Comparison of ENCODE assay signal across 1 cellular context in the genomic region with DNA sequence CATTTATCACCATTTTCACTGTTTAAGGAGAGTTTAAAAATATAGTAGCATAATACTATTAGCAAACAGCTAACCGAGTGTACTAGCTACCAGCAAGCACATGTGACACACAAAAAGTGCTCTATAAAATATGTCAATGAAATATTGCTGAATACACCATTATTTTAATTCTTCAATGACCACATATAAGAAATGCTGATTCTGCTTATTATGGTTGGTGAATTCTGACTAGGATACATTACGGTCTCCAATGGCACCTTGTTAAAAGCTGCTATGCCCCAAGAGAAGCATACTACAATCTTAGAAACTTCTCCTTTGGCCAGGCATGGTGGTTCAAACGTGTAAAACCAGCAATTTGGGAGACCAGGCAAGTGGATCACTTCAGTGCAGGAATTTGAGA.
TF ChIP-seq lines count a peak whose summit lies in the region.

No MANE protein-coding gene starts in this region.

TF ChIP-seq in H1, 55 proteins besides CTCF, POLR2A, EP300 and RAD21:
- TF ChIP-seq RNF2 (IDR thresholded peaks at IDR 0.05; ENCODE audit: borderline replicate concordance, low read depth, low read length, missing control alignments, poor library complexity, severe bottlenecking) (no peak), MAFK (IDR thresholded peaks at IDR 0.05; ENCODE audit: low read depth, low read length) (0 out of 2 replicates have a peak, but pooled peaks have one; percentile 11)
TF ChIP-seq in H1: peak in this region for 1.
